Comparison of ENCODE assay signal across 23 cellular contexts in the genomic region with DNA sequence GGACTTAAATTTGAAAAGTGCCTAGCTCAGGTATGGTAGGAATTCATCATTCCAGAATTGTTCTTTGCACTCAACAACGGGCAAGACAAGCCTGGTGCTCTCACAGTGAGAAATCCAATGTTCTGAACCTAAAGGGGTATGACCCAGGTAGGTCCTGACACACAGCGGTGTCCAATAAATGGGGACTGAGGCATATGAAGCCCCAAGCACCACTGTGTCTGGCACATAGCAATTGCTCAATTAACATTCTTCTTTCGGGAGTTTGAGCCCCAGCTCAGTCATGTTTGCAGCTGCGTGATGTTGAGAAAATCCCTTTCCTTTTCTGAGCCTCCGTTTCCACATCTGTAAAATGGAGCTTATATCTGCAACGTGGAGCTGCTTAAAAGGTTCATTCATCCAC.
"Had no signal": no experiment of that assay in that cellular context is flagged by ENCODE, and none has a peak within 500 bp of the region (broad histone marks: within the 10 kb centered on the region; RNA-seq: fewer than 3 reads in every experiment).

No MANE protein-coding gene starts in this region.

- FAIRE-seq: kidney had no signal

- H3K27me3 ChIP-seq: ovary, right lobe of liver, testis, thyroid gland, upper lobe of left lung, vagina had no signal

- H3K36me3 ChIP-seq: left ventricle myocardium inferior, ovary, right lobe of liver, stomach, thyroid gland, transverse colon, upper lobe of left lung, vagina had no signal

- ATAC-seq: mucosa of descending colon; naive thymus-derived CD4-positive, alpha-beta T cell; natural killer cell treated with Interleukin-12 subunit alpha and Interleukin-12 subunit beta and Interleukin-15 and Interleukin-18, amount 100 ng/mL, for 72 hours; psoas muscle; right lobe of liver; stimulated activated naive B cell treated with anti-CD40 and anti-IgM and Interleukin-4, amounts not matched to agents 10 μg/mL and 1 μg/mL and 100 μg/mL, for 72 hours; stimulated activated naive CD8-positive, alpha-beta T cell treated with anti-CD3 and anti-CD28 coated beads, Interleukin-15, Interleukin-2, amounts not matched to agents 100 U/mL and 50 U/mL, for 24 hours had no signal

- H3K4me1 ChIP-seq: left ventricle myocardium inferior, psoas muscle, right lobe of liver, testis, transverse colon, upper lobe of left lung, vagina had no signal

- H3K4me3 ChIP-seq: left ventricle myocardium inferior, lung, mucosa of descending colon, ovary, psoas muscle, right lobe of liver, smooth muscle cell, stomach, testis, thyroid gland, transverse colon, upper lobe of left lung, vagina had no signal

- H3K4me2 ChIP-seq: smooth muscle cell had no signal

- H3K27ac ChIP-seq: left ventricle myocardium inferior, ovary, psoas muscle, right lobe of liver, testis, transverse colon, upper lobe of left lung, vagina had no signal

- DNase-seq: hippocampal formation; kidney; left ventricle myocardium inferior; midbrain; mucosa of descending colon; naive thymus-derived CD4-positive, alpha-beta T cell; ovary; posterior cingulate gyrus; psoas muscle; right lobe of liver; stimulated activated CD4-positive, alpha-beta T cell treated with anti-CD3 and anti-CD28 coated beads, Interleukin-2, amount 100 ng/mL, for 24 hours; stimulated activated CD4-positive, alpha-beta T cell treated with anti-CD3 and anti-CD28 coated beads, Interleukin-4, amount 100 ng/mL, for 1 hour; stimulated activated naive B cell treated with anti-CD40 and anti-IgM and Interleukin-4, amounts not matched to agents 10 μg/mL and 1 μg/mL and 100 μg/mL, for 72 hours; stimulated activated naive CD8-positive, alpha-beta T cell treated with anti-CD3 and anti-CD28 coated beads, Interleukin-15, Interleukin-2, amounts not matched to agents 100 U/mL and 50 U/mL, for 24 hours; stomach; testis; transverse colon; upper lobe of left lung had no signal

- H3K9me3 ChIP-seq: mucosa of descending colon, ovary, psoas muscle, testis, thyroid gland, transverse colon, vagina had no signal
